18 cellular contexts compared by ENCODE assay signal in genomic region chr12:43208221-43208620, GRCh38.
"Had no signal": no experiment of that assay in that cellular context is flagged by ENCODE, and none has a peak within 500 bp of the region (broad histone marks: within the 10 kb centered on the region; RNA-seq: fewer than 3 reads in every experiment).

No MANE protein-coding gene starts in this region.

- DNase-seq: activated CD4-positive, alpha-beta T cell treated with anti-CD3 and anti-CD28 coated beads for 1 hour; activated effector memory CD4-positive, alpha-beta T cell treated with anti-CD3 and anti-CD28 coated beads, Interleukin-2, amount 50 U/mL, for 16 hours; activated T-cell treated with anti-CD3 and anti-CD28 coated beads, Interleukin-2, amount 50 U/mL, for 72 hours; body of pancreas; immature natural killer cell; left cardiac atrium; mesendoderm; naive thymus-derived CD8-positive, alpha-beta T cell; retina; stimulated activated naive CD8-positive, alpha-beta T cell treated with anti-CD3 and anti-CD28 coated beads, Interleukin-15, Interleukin-2, amounts not matched to agents 100 U/mL and 50 U/mL, for 24 hours; T-helper 2 cell; trophoblast cell; WERI-Rb-1 had no signal

- H3K9me3 Mint-ChIP-seq: activated T-cell treated with anti-CD3 and anti-CD28 coated beads, Interleukin-2, amount 50 U/mL, for 72 hours had no signal

- H3K4me1 ChIP-seq: body of pancreas, vagina had no signal

- ATAC-seq: activated naive CD4-positive, alpha-beta T cell treated with anti-CD3 and anti-CD28 coated beads, Interleukin-2, amount 50 U/mL, for 72 hours; activated T-cell treated with anti-CD3 and anti-CD28 coated beads, Interleukin-2, amount 50 U/mL, for 72 hours; body of pancreas; naive thymus-derived CD8-positive, alpha-beta T cell; stimulated activated naive CD8-positive, alpha-beta T cell treated with anti-CD3 and anti-CD28 coated beads, Interleukin-15, Interleukin-2, amounts not matched to agents 100 U/mL and 50 U/mL, for 24 hours had no signal

- H3K27ac ChIP-seq: body of pancreas, coronary artery, neutrophil, vagina, WERI-Rb-1 had no signal

- H3K27me3 ChIP-seq: body of pancreas, neutrophil, vagina had no signal

- H3K36me3 ChIP-seq: neutrophil, vagina, WERI-Rb-1 had no signal

- H3K27ac Mint-ChIP-seq: activated naive CD4-positive, alpha-beta T cell treated with anti-CD3 and anti-CD28 coated beads, Interleukin-2, amount 50 U/mL, for 72 hours; activated T-cell treated with anti-CD3 and anti-CD28 coated beads, Interleukin-2, amount 50 U/mL, for 72 hours; immature natural killer cell; naive thymus-derived CD8-positive, alpha-beta T cell had no signal

- H3K9me3 ChIP-seq: body of pancreas, neutrophil, vagina had no signal

- H3K4me3 ChIP-seq: body of pancreas, coronary artery, vagina had no signal

- H3K27me3 Mint-ChIP-seq: central memory CD8-positive, alpha-beta T cell; naive thymus-derived CD8-positive, alpha-beta T cell had no signal

- H3K36me3 Mint-ChIP-seq: activated naive CD4-positive, alpha-beta T cell treated with anti-CD3 and anti-CD28 coated beads, Interleukin-2, amount 50 U/mL, for 72 hours; immature natural killer cell; naive thymus-derived CD8-positive, alpha-beta T cell had no signal

- H3K4me3 Mint-ChIP-seq: activated T-cell treated with anti-CD3 and anti-CD28 coated beads, Interleukin-2, amount 50 U/mL, for 72 hours; central memory CD8-positive, alpha-beta T cell; immature natural killer cell; naive thymus-derived CD8-positive, alpha-beta T cell had no signal

- H3K4me1 Mint-ChIP-seq: central memory CD8-positive, alpha-beta T cell; immature natural killer cell had no signal
